ENCODE assay signal across 8 cellular contexts in the genomic region with DNA sequence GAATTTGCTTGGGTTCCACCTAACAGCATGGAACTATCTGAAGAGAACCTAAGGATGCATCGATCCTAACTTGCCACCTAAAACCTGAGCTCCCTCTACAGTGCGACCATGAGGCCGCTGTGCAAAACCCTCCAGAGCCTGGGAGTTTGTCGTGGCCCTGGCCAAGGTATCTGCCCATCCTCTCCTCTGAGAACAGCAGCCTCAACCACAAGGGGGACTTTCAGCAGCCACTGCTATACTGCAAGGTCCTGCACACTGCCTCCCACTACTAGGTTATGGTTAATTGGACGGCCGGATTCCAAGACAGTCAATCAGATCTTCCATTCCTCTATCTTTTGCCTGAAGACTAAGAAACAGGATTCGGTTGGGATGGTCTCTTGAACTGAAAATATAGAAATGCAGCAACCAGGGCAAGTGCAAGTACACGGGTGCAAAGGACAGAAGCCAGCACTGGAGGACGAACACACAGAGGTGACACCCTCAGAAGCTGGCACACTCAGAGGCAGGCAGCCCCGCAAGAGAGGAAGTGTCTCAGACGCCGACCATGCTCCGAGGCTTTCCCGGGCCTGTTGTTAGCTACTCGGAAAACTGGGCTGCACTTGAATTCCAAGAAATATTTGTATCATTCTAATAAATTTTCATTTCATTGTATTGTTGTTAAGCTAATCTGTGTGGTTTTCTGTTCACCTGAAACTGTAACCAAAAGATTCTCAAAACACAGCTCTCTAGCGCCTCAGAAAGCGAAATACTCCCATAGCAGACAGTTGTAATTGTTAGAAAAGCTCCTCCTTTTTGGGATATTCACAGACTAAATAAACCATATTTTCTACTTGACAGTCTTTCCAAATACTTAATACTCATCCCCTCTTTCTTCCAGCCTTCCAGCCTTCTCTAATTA.
DNase-seq lines count a peak whose midpoint lies in the region; ATAC-seq and TF ChIP-seq lines count a peak whose summit lies in the region.

No MANE protein-coding gene starts in this region.

- H3K9ac ChIP-seq in liver (ENCODE audit: low read depth in 1 of 2, low read length in 2 of 2): no peak overlapping the region

- H3K9me3 ChIP-seq in liver (ENCODE audit: control insufficient read depth in 4 of 4, low read length in 3 of 4): no peaks in the 10 kb centered on the region

- POLR2A ChIA-PET in BJ (lab: Charles Lee): no interaction called here
- POLR2A ChIA-PET in RWPE1 (lab: Yijun Ruan, JAX; ENCODE audit: low non-redundant PET): no interaction called here

- DNase-seq in BJ (ENCODE audit: low read depth) (no peak), RWPE1 (ENCODE audit: low spot score) (no peak), astrocyte of the cerebellum (ENCODE audit: low read depth) (no peak), NOMO-1 treated with dmso at 0.1 percent for 144 hours (lab: John Stamatoyannopoulos, UW; ENCODE audit: unreplicated experiment) (no peak), NCI-H187 treated with DMSO at 0.1 percent for 48 hours (lab: John Stamatoyannopoulos, UW) (no peak), NCI-H2171 treated with DMSO at 0.1 percent for 48 hours (lab: John Stamatoyannopoulos, UW) (no peak)

- peak; percentile 40 for TF ChIP-seq CTCF in BJ (IDR thresholded peaks at IDR 0.05; ENCODE audit: insufficient read depth, low read depth, low read length)
- TF ChIP-seq CTCF in RWPE1 (conservative IDR thresholded peaks at IDR 0.05; ENCODE audit: low read depth): no peak
- TF ChIP-seq CTCF in astrocyte of the cerebellum (IDR thresholded peaks at IDR 0.05; ENCODE audit: low read depth, low read length, missing control alignments): peak; percentile 53
- TF ChIP-seq CTCF in liver (IDR thresholded peaks at IDR 0.05; ENCODE audit: low read depth, low read length, missing input control): no peak

- H3K36me3 ChIP-seq in BJ (ENCODE audit: control insufficient read depth, insufficient read depth, low read length) (no peaks in the 10 kb centered on the region), liver (ENCODE audit: control insufficient read depth in 4 of 4, insufficient read depth in 3 of 4, low read depth in 1 of 4, low read length in 3 of 4) (no peaks in the 10 kb centered on the region)

- no peak for ATAC-seq in GM21447 (IDR thresholded peaks at IDR 0.05; ENCODE audit: unreplicated experiment)

- WGBS in liver: 72% methylated on average over 17 of the region's 17 CpGs

- H3K27ac ChIP-seq in RWPE1 (peak overlapping the region; percentile 25; the same call in 1 of the 2 replicates), liver (ENCODE audit: low read depth in 1 of 2, low read length in 2 of 2) (no peak overlapping the region)

- H3K4me1 ChIP-seq in liver (ENCODE audit: control insufficient read depth in 4 of 4, insufficient read depth in 4 of 4, low read length in 3 of 4): no peaks in the 10 kb centered on the region

- CTCF ChIA-PET in BJ (lab: Yijun Ruan, JAX): interaction anchor here (1.0 to 1.6 kb wide), 5 partner anchors 9 to 93 kb away, joined by 3 to 5 read pairs (median 4); no protein-coding TSS in a partner anchor
- CTCF ChIA-PET in RWPE1 (lab: Yijun Ruan, JAX): interaction anchor here (0.6 kb wide), 2 partner anchors 12 to 210 kb away, joined by 3 read pairs; no protein-coding TSS in a partner anchor

- H3K27me3 ChIP-seq in BJ (ENCODE audit: control insufficient read depth, insufficient read depth, low read length) (no peaks in the 10 kb centered on the region), liver (ENCODE audit: control insufficient read depth in 4 of 4, insufficient read depth in 4 of 4, low read length in 3 of 4) (no peaks in the 10 kb centered on the region)

- H3K4me3 ChIP-seq in BJ (ENCODE audit: low read depth, low read length): no peak overlapping the region
- no peak overlapping the region for H3K4me3 ChIP-seq in astrocyte of the cerebellum (ENCODE audit: low read depth, low read length)
- H3K4me3 ChIP-seq in liver (ENCODE audit: low read depth in 1 of 3, low read length in 3 of 3): no peak overlapping the region

- in situ Hi-C loops in astrocyte of the cerebellum (cut with HindIII; ENCODE audit: low sequenced_read_pairs): no loop called here

- TF ChIP-seq RAD21 in liver (IDR thresholded peaks at IDR 0.05): peak; percentile 14 to 46

TF ChIP-seq in liver, 16 proteins besides CTCF, POLR2A, EP300 and RAD21:
- TF ChIP-seq HNF4A (conservative IDR thresholded peaks at IDR 0.05): no peak
- TF ChIP-seq FOXA1 (IDR thresholded peaks at IDR 0.05): no peak
- TF ChIP-seq YY1 (IDR thresholded peaks at IDR 0.05): no peak
- no peak for TF ChIP-seq EGR1 (IDR thresholded peaks at IDR 0.05; ENCODE audit: low read depth in 2 of 2)
- TF ChIP-seq, protein P1, sequence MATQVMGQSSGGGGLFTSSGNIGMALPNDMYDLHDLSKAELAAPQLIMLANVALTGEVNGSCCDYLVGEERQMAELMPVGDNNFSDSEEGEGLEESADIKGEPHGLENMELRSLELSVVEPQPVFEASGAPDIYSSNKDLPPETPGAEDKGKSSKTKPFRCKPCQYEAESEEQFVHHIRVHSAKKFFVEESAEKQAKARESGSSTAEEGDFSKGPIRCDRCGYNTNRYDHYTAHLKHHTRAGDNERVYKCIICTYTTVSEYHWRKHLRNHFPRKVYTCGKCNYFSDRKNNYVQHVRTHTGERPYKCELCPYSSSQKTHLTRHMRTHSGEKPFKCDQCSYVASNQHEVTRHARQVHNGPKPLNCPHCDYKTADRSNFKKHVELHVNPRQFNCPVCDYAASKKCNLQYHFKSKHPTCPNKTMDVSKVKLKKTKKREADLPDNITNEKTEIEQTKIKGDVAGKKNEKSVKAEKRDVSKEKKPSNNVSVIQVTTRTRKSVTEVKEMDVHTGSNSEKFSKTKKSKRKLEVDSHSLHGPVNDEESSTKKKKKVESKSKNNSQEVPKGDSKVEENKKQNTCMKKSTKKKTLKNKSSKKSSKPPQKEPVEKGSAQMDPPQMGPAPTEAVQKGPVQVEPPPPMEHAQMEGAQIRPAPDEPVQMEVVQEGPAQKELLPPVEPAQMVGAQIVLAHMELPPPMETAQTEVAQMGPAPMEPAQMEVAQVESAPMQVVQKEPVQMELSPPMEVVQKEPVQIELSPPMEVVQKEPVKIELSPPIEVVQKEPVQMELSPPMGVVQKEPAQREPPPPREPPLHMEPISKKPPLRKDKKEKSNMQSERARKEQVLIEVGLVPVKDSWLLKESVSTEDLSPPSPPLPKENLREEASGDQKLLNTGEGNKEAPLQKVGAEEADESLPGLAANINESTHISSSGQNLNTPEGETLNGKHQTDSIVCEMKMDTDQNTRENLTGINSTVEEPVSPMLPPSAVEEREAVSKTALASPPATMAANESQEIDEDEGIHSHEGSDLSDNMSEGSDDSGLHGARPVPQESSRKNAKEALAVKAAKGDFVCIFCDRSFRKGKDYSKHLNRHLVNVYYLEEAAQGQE (IDR thresholded peaks at IDR 0.05): no peak
- TF ChIP-seq, protein P2, sequence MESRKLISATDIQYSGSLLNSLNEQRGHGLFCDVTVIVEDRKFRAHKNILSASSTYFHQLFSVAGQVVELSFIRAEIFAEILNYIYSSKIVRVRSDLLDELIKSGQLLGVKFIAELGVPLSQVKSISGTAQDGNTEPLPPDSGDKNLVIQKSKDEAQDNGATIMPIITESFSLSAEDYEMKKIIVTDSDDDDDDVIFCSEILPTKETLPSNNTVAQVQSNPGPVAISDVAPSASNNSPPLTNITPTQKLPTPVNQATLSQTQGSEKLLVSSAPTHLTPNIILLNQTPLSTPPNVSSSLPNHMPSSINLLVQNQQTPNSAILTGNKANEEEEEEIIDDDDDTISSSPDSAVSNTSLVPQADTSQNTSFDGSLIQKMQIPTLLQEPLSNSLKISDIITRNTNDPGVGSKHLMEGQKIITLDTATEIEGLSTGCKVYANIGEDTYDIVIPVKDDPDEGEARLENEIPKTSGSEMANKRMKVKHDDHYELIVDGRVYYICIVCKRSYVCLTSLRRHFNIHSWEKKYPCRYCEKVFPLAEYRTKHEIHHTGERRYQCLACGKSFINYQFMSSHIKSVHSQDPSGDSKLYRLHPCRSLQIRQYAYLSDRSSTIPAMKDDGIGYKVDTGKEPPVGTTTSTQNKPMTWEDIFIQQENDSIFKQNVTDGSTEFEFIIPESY (IDR thresholded peaks at IDR 0.05): no peak
- TF ChIP-seq SP1 (IDR thresholded peaks at IDR 0.05): no peak
- no peak for TF ChIP-seq TAF1 (conservative IDR thresholded peaks at IDR 0.05)

Comparison
In these comparisons a context has a peak if more than half of its experiments do, and no peak if none do; other contexts are left out.
1. CTCF ChIP-seq: peak in BJ (single experiment) and astrocyte of the cerebellum (single experiment); none in RWPE1 (single experiment) and liver (single experiment).